ENCODE assay signal across 11 cellular contexts in the genomic region with DNA sequence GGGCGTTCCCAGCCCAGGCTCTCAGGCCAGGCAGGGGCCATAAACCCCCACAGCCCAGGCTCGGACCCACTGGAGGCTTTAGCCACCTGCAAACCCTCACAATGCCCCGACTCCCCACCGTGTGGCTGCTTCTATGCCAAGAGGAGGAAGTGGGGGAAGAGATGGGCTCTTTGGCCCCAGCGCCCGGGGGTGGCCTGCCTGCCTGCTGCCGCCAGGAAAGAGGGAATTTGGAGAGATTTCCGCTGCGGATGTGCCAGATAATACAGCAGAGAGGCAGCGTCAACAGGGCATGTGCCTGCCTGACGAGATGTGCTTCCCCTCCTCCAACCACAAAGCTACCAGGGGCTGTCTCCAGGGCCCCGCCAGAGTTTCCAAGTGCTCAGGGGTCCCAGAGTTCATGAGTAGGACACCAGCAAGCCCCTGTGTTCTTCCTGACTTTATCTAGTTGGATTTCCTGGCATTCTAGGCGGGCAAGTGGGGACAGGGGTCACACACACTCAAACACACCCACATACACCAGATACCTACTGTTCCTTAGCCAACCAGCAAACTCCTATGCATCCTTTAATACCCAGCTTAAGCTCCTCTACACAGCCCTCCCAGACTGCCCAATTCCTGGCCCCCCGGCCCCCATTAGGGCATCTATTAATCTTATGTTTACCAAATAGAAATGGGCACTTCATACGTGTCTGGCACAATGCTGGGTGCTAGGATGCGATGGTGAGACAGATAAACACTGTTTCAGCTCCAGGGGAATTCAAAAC. TPM values are rescaled to one million over a fixed set of nuclear protein-coding genes. Genes with fewer than 3 reads are reported as not detected.
DNase-seq lines count a peak whose midpoint lies in the region; ATAC-seq, FAIRE-seq and TF ChIP-seq lines count a peak whose summit lies in the region.
"Had no signal": no experiment of that assay in that cellular context is flagged by ENCODE, and none has a peak within 500 bp of the region (broad histone marks: within the 10 kb centered on the region; RNA-seq: fewer than 3 reads in every experiment).

No MANE protein-coding gene starts in this region.

- H3K4me1 ChIP-seq in KMS-11 (ENCODE audit: low read depth, poor library complexity, severe bottlenecking) (peaks cover 59% of the 10 kb centered on the region), kidney (ENCODE audit: control insufficient read depth in 1 of 2, insufficient read depth in 1 of 2, low read depth in 1 of 2, low read length in 2 of 2) (peaks cover 39 to 47% of the 10 kb centered on the region in 2 donors), subcutaneous abdominal adipose tissue (ENCODE audit: control insufficient read depth in 5 of 5, insufficient read depth in 5 of 5, low read length in 5 of 5) (peaks cover 17 to 79% (median 53%) of the 10 kb centered on the region in 5 donors)

- H3K27ac ChIP-seq in KMS-11 (peak overlapping the region; percentile 61), kidney (ENCODE audit: low read depth in 2 of 2, low read length in 2 of 2) (peak overlapping the region; percentile 43 to 59), subcutaneous abdominal adipose tissue (ENCODE audit: low read depth, low read length) (peak overlapping the region; percentile 50)

- no peaks in the 10 kb centered on the region for H3K36me3 Mint-ChIP-seq in activated CD8-positive, alpha-beta memory T cell treated with anti-CD3 and anti-CD28 coated beads, Interleukin-2, amount 10 ng/mL, durations not matched to agents 7 days and 5 days

- H3K4me3 ChIP-seq in KMS-11 (IDR thresholded peaks at IDR 0.05; ENCODE audit: insufficient read depth, low read depth, low read length) (no peak overlapping the region), kidney (ENCODE audit: low read length in 2 of 2) (no peak overlapping the region), subcutaneous abdominal adipose tissue (ENCODE audit: low read depth in 1 of 5, low read length in 5 of 5) (no peak overlapping the region)

- ATAC-seq in activated CD8-positive, alpha-beta memory T cell treated with anti-CD3 and anti-CD28 coated beads, Interleukin-2, amount 10 ng/mL, durations not matched to agents 7 days and 5 days, result no peak

- FAIRE-seq in kidney (lab: Jason Lieb, UNC), result no peak

- H3K79me2 ChIP-seq in KMS-11 (ENCODE audit: insufficient read depth, low read depth), result no peaks in the 10 kb centered on the region

- peaks cover 3% of the 10 kb centered on the region for H3K4me1 Mint-ChIP-seq in activated CD8-positive, alpha-beta memory T cell treated with anti-CD3 and anti-CD28 coated beads, Interleukin-2, amount 10 ng/mL, durations not matched to agents 7 days and 5 days

- no peaks in the 10 kb centered on the region for H3K9me3 ChIP-seq in kidney (ENCODE audit: control insufficient read depth in 1 of 2, low read length in 2 of 2)
- H3K9me3 ChIP-seq in subcutaneous abdominal adipose tissue (ENCODE audit: control insufficient read depth in 5 of 5, low read length in 5 of 5), result no peaks in the 10 kb centered on the region

- no peaks in the 10 kb centered on the region for H4K20me1 ChIP-seq in KMS-11 (ENCODE audit: insufficient read depth)

- TF ChIP-seq CTCF in KMS-11 (conservative IDR thresholded peaks at IDR 0.05; ENCODE audit: low read depth, low read length) (no peak), kidney (IDR thresholded peaks at IDR 0.05; ENCODE audit: borderline replicate concordance, extremely low read depth, insufficient read depth) (no peak)

- peak overlapping the region; percentile 90 for H3K4me2 ChIP-seq in KMS-11

- H3K9ac ChIP-seq in KMS-11 (peak overlapping the region; percentile 25; the same call in 1 of the 2 replicates), kidney (ENCODE audit: low read length in 2 of 2) (peak overlapping the region in 1 of 2 donors; percentile 40), subcutaneous abdominal adipose tissue (ENCODE audit: low read length in 5 of 5) (no peak overlapping the region)

- peaks cover 15% of the 10 kb centered on the region for H3K27me3 Mint-ChIP-seq in activated CD8-positive, alpha-beta memory T cell treated with anti-CD3 and anti-CD28 coated beads, Interleukin-2, amount 10 ng/mL, durations not matched to agents 7 days and 5 days

- H3K27me3 ChIP-seq in KMS-11 (ENCODE audit: insufficient read depth, low read depth) (no peaks in the 10 kb centered on the region), subcutaneous abdominal adipose tissue (ENCODE audit: control insufficient read depth in 5 of 5, insufficient read depth in 4 of 5, low read length in 5 of 5) (peaks cover 0 to 16% (median 0%) of the 10 kb centered on the region in 5 donors)

- DNase-seq in amniotic epithelial cell (ENCODE audit: low read depth) (peak; percentile 44), kidney (no peak), NCI-H82 treated with DMSO at 0.1 percent for 48 hours (lab: John Stamatoyannopoulos, UW; ENCODE audit: unreplicated experiment) (no peak), AG20443 (ENCODE audit: low spot score) (no peak)
- DNase-seq in activated CD4-positive, alpha-beta T cell treated with anti-CD3 and anti-CD28 coated beads for 48 hours, result no peak
- no peak for DNase-seq in activated CD8-positive, alpha-beta memory T cell treated with anti-CD3 and anti-CD28 coated beads, Interleukin-2, amount 10 ng/mL, durations not matched to agents 7 days and 5 days
- DNase-seq: activated T-cell treated with anti-CD3 and anti-CD28 coated beads, Interleukin-2, amount 50 U/mL, for 1 hour; EL; NCI-H1048 had no signal

- intact Hi-C loops in kidney (cut with DNase I), result no loop called here

- H3K27ac Mint-ChIP-seq in activated CD8-positive, alpha-beta memory T cell treated with anti-CD3 and anti-CD28 coated beads, Interleukin-2, amount 10 ng/mL, durations not matched to agents 7 days and 5 days, result no peak overlapping the region

- H3K36me3 ChIP-seq in KMS-11 (ENCODE audit: insufficient read depth) (no peaks in the 10 kb centered on the region), kidney (ENCODE audit: control insufficient read depth in 1 of 2, insufficient read depth in 2 of 2, low read length in 2 of 2) (no peaks in the 10 kb centered on the region), subcutaneous abdominal adipose tissue (ENCODE audit: control insufficient read depth in 5 of 5, insufficient read depth in 5 of 5, low read length in 5 of 5) (peaks cover 0 to 22% (median 18%) of the 10 kb centered on the region in 5 donors)

- no peaks in the 10 kb centered on the region for H3K9me3 Mint-ChIP-seq in activated CD8-positive, alpha-beta memory T cell treated with anti-CD3 and anti-CD28 coated beads, Interleukin-2, amount 10 ng/mL, durations not matched to agents 7 days and 5 days (ENCODE audit: low read depth)

- no peak overlapping the region for H3K4me3 Mint-ChIP-seq in activated CD8-positive, alpha-beta memory T cell treated with anti-CD3 and anti-CD28 coated beads, Interleukin-2, amount 10 ng/mL, durations not matched to agents 7 days and 5 days

- CTCF ChIA-PET in activated CD8-positive, alpha-beta memory T cell treated with anti-CD3 and anti-CD28 coated beads, Interleukin-2, amount 10 ng/mL, durations not matched to agents 7 days and 5 days (lab: Charles Lee), result no interaction called here

- peak overlapping the region; percentile 41; the same call in 1 of the 2 replicates for H2AFZ ChIP-seq in KMS-11 (ENCODE audit: low read depth)

RNA-seq across cellular contexts. Expression of gene EPHA2, which starts 14.1 kb away (rescaled TPM):
- total RNA-seq in kidney, result 34.2 TPM
- polyA plus RNA-seq in kidney (ENCODE audit: insufficient read depth, low read depth, low replicate concordance), result 5.5 TPM
- not detected for total RNA-seq in activated CD8-positive, alpha-beta memory T cell treated with anti-CD3 and anti-CD28 coated beads, Interleukin-2, amount 10 ng/mL, durations not matched to agents 7 days and 5 days

Comparison
In these comparisons a context has a peak if more than half of its experiments do, and no peak if none do; other contexts are left out.
1. RNA of gene EPHA2, which starts 14.1 kb away (total RNA-seq): 34.2 TPM in kidney (single experiment); not detected in activated CD8-positive, alpha-beta memory T cell treated with anti-CD3 and anti-CD28 coated beads, Interleukin-2, amount 10 ng/mL, durations not matched to agents 7 days and 5 days; every median in the first group is over 10 times any median in the second.
2. Peak in every context shown above with its lines, with median percentiles within 50 percentile points of each other: H3K27ac ChIP-seq.